8 cellular contexts compared by ENCODE assay signal in the genomic region with DNA sequence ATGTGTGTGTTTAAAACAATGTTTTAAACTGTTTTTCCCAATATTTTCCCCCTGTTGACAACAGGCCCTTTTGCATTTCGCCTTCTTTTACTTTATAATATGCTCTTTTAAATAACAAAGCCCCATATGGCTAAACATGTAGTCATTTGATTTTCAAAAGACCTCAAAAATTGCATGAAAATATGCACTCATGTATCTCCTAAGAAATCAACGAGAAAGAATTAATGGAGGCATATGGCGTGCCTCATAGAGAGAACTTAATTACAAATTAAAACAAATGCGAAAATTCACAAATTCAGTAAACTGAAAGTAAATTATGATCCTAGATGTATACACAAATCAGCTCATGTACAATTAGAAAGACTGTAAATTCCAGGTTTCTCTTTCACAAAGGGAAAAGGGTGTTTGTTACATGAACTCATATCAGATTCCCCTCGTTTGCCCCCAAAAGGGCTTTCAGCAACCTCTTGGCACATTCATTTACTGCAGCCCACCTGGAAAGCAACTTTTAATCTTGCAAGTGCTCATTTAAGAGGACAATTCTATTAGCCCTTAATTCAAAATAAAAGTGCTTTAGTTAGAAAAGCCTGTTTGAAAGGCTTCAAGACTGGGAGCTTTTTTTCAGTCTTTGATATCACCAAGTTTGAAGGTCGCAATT.
A peak's percentile ranks its signal among the peaks of the same experiment; 100 is the strongest.
DNase-seq lines count a peak whose midpoint lies in the region; ATAC-seq and TF ChIP-seq lines count a peak whose summit lies in the region.

No MANE protein-coding gene starts in this region.

- peak overlapping the region; percentile 86 for H3K4me3 ChIP-seq in ACC112 (ENCODE audit: low read depth, low read length)
- H3K4me3 ChIP-seq in HUES64 (ENCODE audit: low read length), result peak overlapping the region; percentile 89
- H3K4me3 ChIP-seq in brain microvascular endothelial cell (ENCODE audit: low read depth, low read length), result peak overlapping the region; percentile 78
- H3K4me3 ChIP-seq in mucosa of stomach (ENCODE audit: low read length), result peak overlapping the region; percentile 29

- in situ Hi-C loops in brain microvascular endothelial cell (cut with HindIII; ENCODE audit: low pct_ligation_motif_present, low sequenced_read_pairs), result no loop called here

- TF ChIP-seq CTCF in brain microvascular endothelial cell (IDR thresholded peaks at IDR 0.05; ENCODE audit: low read depth, low read length, missing control alignments), result no peak

- DNase-seq in brain microvascular endothelial cell (no peak), NCI-H82 (lab: John Stamatoyannopoulos, UW) (no peak), retina (no peak)
- DNase-seq in stimulated activated CD4-positive, alpha-beta T cell treated with anti-CD3 and anti-CD28 coated beads, Interleukin-4, amount 100 ng/mL, for 24 hours, result no peak

- H3K4me1 ChIP-seq in ACC112 (ENCODE audit: control insufficient read depth, insufficient read depth, low read length, unreplicated experiment) (peaks cover 22% of the 10 kb centered on the region), HUES64 (ENCODE audit: insufficient read depth, low read length) (peaks cover 45% of the 10 kb centered on the region), mucosa of stomach (ENCODE audit: control insufficient read depth, insufficient read depth, low read length) (peaks cover 28% of the 10 kb centered on the region)

- H3K79me2 ChIP-seq in ACC112 (ENCODE audit: control insufficient read depth, insufficient read depth, low read length, unreplicated experiment), result peaks cover 29% of the 10 kb centered on the region

- H3K27me3 ChIP-seq in ACC112 (ENCODE audit: insufficient read depth, low read length), result no peaks in the 10 kb centered on the region
- H3K27me3 ChIP-seq in HUES64 (ENCODE audit: insufficient read depth, low read length), result peaks cover 5% of the 10 kb centered on the region; the same call in 1 of the 2 replicates
- H3K27me3 ChIP-seq in brain microvascular endothelial cell (replicated peaks), result no peaks in the 10 kb centered on the region
- H3K27me3 ChIP-seq in mucosa of stomach (ENCODE audit: control insufficient read depth, insufficient read depth, low read length), result no peaks in the 10 kb centered on the region

- no peak for ATAC-seq in HG03378 (IDR thresholded peaks at IDR 0.05; ENCODE audit: unreplicated experiment)

- 25% methylated on average over 4 of the region's 6 CpGs for WGBS in HUES64

- peak overlapping the region; percentile 66 for H2AFZ ChIP-seq in ACC112 (ENCODE audit: low read length, unreplicated experiment)

- H3K9ac ChIP-seq in HUES64 (ENCODE audit: low read depth, low read length), result peak overlapping the region; percentile 83
- H3K9ac ChIP-seq in mucosa of stomach (ENCODE audit: low read length), result peak overlapping the region; percentile 73

- H3K27ac ChIP-seq in ACC112 (ENCODE audit: low read depth, low read length) (no peak overlapping the region), HUES64 (ENCODE audit: low read depth, low read length) (peak overlapping the region; percentile 97), brain microvascular endothelial cell (peak overlapping the region; percentile 80)

- H3K36me3 ChIP-seq in ACC112 (ENCODE audit: insufficient read depth, low read length), result no peaks in the 10 kb centered on the region
- H3K36me3 ChIP-seq in HUES64 (ENCODE audit: insufficient read depth, low read length), result no peaks in the 10 kb centered on the region
- H3K36me3 ChIP-seq in brain microvascular endothelial cell (replicated peaks), result no peaks in the 10 kb centered on the region
- H3K36me3 ChIP-seq in mucosa of stomach (ENCODE audit: control insufficient read depth, insufficient read depth, low read length), result no peaks in the 10 kb centered on the region

- H3K9me3 ChIP-seq in HUES64 (ENCODE audit: insufficient read depth, low read depth, low read length) (no peaks in the 10 kb centered on the region), mucosa of stomach (ENCODE audit: control insufficient read depth, low read length) (no peaks in the 10 kb centered on the region)

Comparison
In these comparisons a context has a peak if more than half of its experiments do, and no peak if none do; other contexts are left out.
1. H3K4me3 ChIP-seq: peak in every context shown above with its lines; median percentile 89 in HUES64; 86 in ACC112; 78 in brain microvascular endothelial cell; 29 in mucosa of stomach.